36 cellular contexts compared by ENCODE assay signal in genomic region chr17:19410101-19410500, GRCh38. TPM values are rescaled to one million over a fixed set of nuclear protein-coding genes. Genes with fewer than 3 reads are reported as not detected.
DNase-seq lines count a peak whose midpoint lies in the region; ATAC-seq, FAIRE-seq and TF ChIP-seq lines count a peak whose summit lies in the region.
"Had no signal": no experiment of that assay in that cellular context is flagged by ENCODE, and none has a peak within 500 bp of the region (broad histone marks: within the 10 kb centered on the region; RNA-seq: fewer than 3 reads in every experiment).

No MANE protein-coding gene starts in this region.

- POLR2A ChIA-PET in HEK293 (lab: Yijun Ruan, JAX) = interaction anchor here (0.9 to 1.3 kb wide), 2 partner anchors 32 kb away, joined by 3 to 4 read pairs; partner anchors contain the start of gene MAPK7
- POLR2A ChIA-PET in H1 (lab: Charles Lee; ENCODE audit: partially characterized antibody) = interaction anchor here (0.9 to 1.9 kb wide), 5 partner anchors 10 to 49 kb away, joined by 3 to 5 read pairs (median 3); no protein-coding TSS in a partner anchor
- POLR2A ChIA-PET in activated CD4-positive, alpha-beta T cell treated with anti-CD3 and anti-CD28 coated beads for 36 hours (lab: Charles Lee) = no interaction called here
- POLR2A ChIA-PET in CD4-positive, alpha-beta T cell (lab: Charles Lee) = no interaction called here

- no peak for TF ChIP-seq POLR2A in H1 (IDR thresholded peaks at IDR 0.05; ENCODE audit: control extremely low read depth in 1 of 2, low read depth in 2 of 2, low read length in 2 of 2)

- H2AFZ ChIP-seq in H1 (ENCODE audit: low read length) = no peak overlapping the region

- peak overlapping the region in 2 of 3 experiments; percentile 23 to 54 for H3K27ac Mint-ChIP-seq in nephron
- no peak overlapping the region for H3K27ac Mint-ChIP-seq in activated CD4-positive, alpha-beta T cell treated with anti-CD3 and anti-CD28 coated beads for 36 hours
- no peak overlapping the region for H3K27ac Mint-ChIP-seq in CD4-positive, alpha-beta T cell
- H3K27ac Mint-ChIP-seq: activated CD4-positive, alpha-beta T cell treated with anti-CD3 and anti-CD28 coated beads, Interleukin-2, amount 10 ng/mL, durations not matched to agents 24 days and 14 days; activated naive CD8-positive, alpha-beta T cell; dendritic cell treated with granulocyte-macrophage colony-stimulating factor and Interleukin-4, amounts not matched to agents 40 ng/mL and 50 ng/mL, for 4 days; memory B cell had no signal

- H4K20me1 ChIP-seq in H1 (replicated peaks in 1 of 2; ENCODE audit: control insufficient read depth in 1 of 2, insufficient read depth in 2 of 2, low read length in 2 of 2) = peaks cover 0 to 1% of the 10 kb centered on the region in 2 experiments

- H3K4me1 ChIP-seq in HEK293 (ENCODE audit: control insufficient read depth, insufficient read depth, low read length) (no peaks in the 10 kb centered on the region), H1 (replicated peaks in 1 of 4; ENCODE audit: control insufficient read depth in 3 of 4, insufficient read depth in 4 of 4, low read length in 3 of 4) (peaks cover 0 to 13% (median 6%) of the 10 kb centered on the region in 4 experiments; a peak in 4 of 7 replicates)
- H3K4me1 ChIP-seq: Peyer's patch, psoas muscle, thyroid gland had no signal

- peaks cover 9% of the 10 kb centered on the region for H3K27me3 Mint-ChIP-seq in nephron (ENCODE audit: low read depth)
- H3K27me3 Mint-ChIP-seq in activated CD4-positive, alpha-beta T cell treated with anti-CD3 and anti-CD28 coated beads for 36 hours = no peaks in the 10 kb centered on the region
- H3K27me3 Mint-ChIP-seq in CD4-positive, alpha-beta T cell = no peaks in the 10 kb centered on the region
- H3K27me3 Mint-ChIP-seq: activated naive CD8-positive, alpha-beta T cell; CD4-positive, alpha-beta memory T cell had no signal

- ATAC-seq in activated CD4-positive, alpha-beta T cell treated with anti-CD3 and anti-CD28 coated beads for 36 hours = no peak
- ATAC-seq in HG02870 (IDR thresholded peaks at IDR 0.05; ENCODE audit: unreplicated experiment) = no peak
- ATAC-seq in CD4-positive, alpha-beta T cell (ENCODE audit: poor library complexity) = no peak
- ATAC-seq: HepG2 had no signal

- TF ChIP-seq RAD21 in H1 (IDR thresholded peaks at IDR 0.05 in 1 of 2, conservative IDR thresholded peaks at IDR 0.05 in 1 of 2; ENCODE audit: low read depth in 2 of 2, low read length in 2 of 2) = no peak

- TF ChIP-seq CTCF in HEK293 (tag by site-specific recombination; IDR thresholded peaks at IDR 0.05) (no peak), WERI-Rb-1 (IDR thresholded peaks at IDR 0.05; ENCODE audit: low read depth, low read length) (no peak), H1 (IDR thresholded peaks at IDR 0.05; ENCODE audit: control extremely low read depth in 1 of 3, insufficient read depth in 1 of 3, low read depth in 1 of 3, low read length in 3 of 3) (no peak), nephron (IDR thresholded peaks at IDR 0.05; ENCODE audit: unreplicated experiment in 3 of 3) (no peak)
- TF ChIP-seq CTCF in CD4-positive, alpha-beta T cell (IDR thresholded peaks at IDR 0.05) = no peak

- DNase-seq in WERI-Rb-1 = no peak
- no peak for DNase-seq in H1 (ENCODE audit: low read depth in 1 of 2, low spot score in 2 of 2)
- DNase-seq in AG20443 (ENCODE audit: low spot score) = no peak
- DNase-seq in activated CD4-positive, alpha-beta T cell treated with anti-CD3 and anti-CD28 coated beads for 36 hours = no peak
- no peak for DNase-seq in CD4-positive, alpha-beta T cell
- DNase-seq: activated CD4-positive, alpha-beta T cell treated with anti-CD3 and anti-CD28 coated beads, Interleukin-2, amount 10 ng/mL, durations not matched to agents 24 days and 14 days; activated CD8-positive, alpha-beta memory T cell treated with anti-CD3 and anti-CD28 coated beads for 24 hours; activated effector memory CD4-positive, alpha-beta T cell treated with anti-CD3 and anti-CD28 coated beads, Interleukin-2, amount 50 U/mL, for 16 hours; CD4-positive, alpha-beta memory T cell; central memory CD4-positive, alpha-beta T cell; DND-41; GF-D8; GOT3; left lung; NCI-H2107; NCI-H345; Peyer's patch; psoas muscle; SIG-M5; sigmoid colon; stimulated activated CD4-positive, alpha-beta T cell treated with anti-CD3 and anti-CD28 coated beads, Interleukin-4, amount 100 ng/mL, for 1 hour; SW 1271; T-helper 9 cell; thyroid gland; uterus had no signal

- no peak overlapping the region for H4K5ac ChIP-seq in H1 (ENCODE audit: insufficient read length, low read depth, low read length)

- H3K56ac ChIP-seq in H1 (replicated peaks; ENCODE audit: insufficient read length, low read depth, low read length) = peak overlapping the region; percentile 18

- H2BK15ac ChIP-seq in H1 (ENCODE audit: low read length) = peak overlapping the region; percentile 40; the same call in 1 of the 2 replicates

- H3K23ac ChIP-seq in H1 (ENCODE audit: insufficient read length) = no peak overlapping the region

- H3K36me3 ChIP-seq in HEK293 (ENCODE audit: control insufficient read depth in 2 of 2, insufficient read depth in 1 of 2, low read length in 2 of 2) (no peaks in the 10 kb centered on the region), WERI-Rb-1 (no peaks in the 10 kb centered on the region), H1 (ENCODE audit: control insufficient read depth in 2 of 4, insufficient read depth in 4 of 4, low read length in 3 of 4) (no peaks in the 10 kb centered on the region)
- H3K36me3 ChIP-seq: gastroesophageal sphincter, left lung, Peyer's patch, thyroid gland, uterus had no signal

- H3K4ac ChIP-seq in H1 (replicated peaks; ENCODE audit: insufficient read length, low read depth, low read length) = peak overlapping the region; percentile 39

- CTCF ChIA-PET in HEK293 (lab: Yijun Ruan, JAX) = interaction anchor here (1.3 kb wide), 1 partner anchor 38 kb away, joined by 5 read pairs; no protein-coding TSS in a partner anchor
- CTCF ChIA-PET in H1 (lab: Charles Lee; ENCODE audit: partially characterized antibody) = interaction anchor here (0.9 to 3.5 kb wide), 8 partner anchors 12 to 356 kb away, joined by 3 to 10 read pairs (median 6); partner anchors contain the start of genes B9D1 and MAPK7
- CTCF ChIA-PET in activated CD4-positive, alpha-beta T cell treated with anti-CD3 and anti-CD28 coated beads for 36 hours (lab: Charles Lee) = no interaction called here
- CTCF ChIA-PET in CD4-positive, alpha-beta T cell (lab: Charles Lee) = no interaction called here

- H3K9ac ChIP-seq in H1 (replicated peaks in 1 of 4; ENCODE audit: extremely low read depth in 1 of 4, low read depth in 3 of 4, low read length in 3 of 4) = no peak overlapping the region

- H3K4me2 ChIP-seq in H1 (ENCODE audit: insufficient read depth in 1 of 2, low read depth in 2 of 2, low read length in 2 of 2) = no peak overlapping the region

- H3K4me3 Mint-ChIP-seq in nephron = peak overlapping the region in 1 of 3 experiments; percentile 2
- H3K4me3 Mint-ChIP-seq in activated CD4-positive, alpha-beta T cell treated with anti-CD3 and anti-CD28 coated beads for 36 hours = no peak overlapping the region
- H3K4me3 Mint-ChIP-seq in CD4-positive, alpha-beta T cell = no peak overlapping the region
- H3K4me3 Mint-ChIP-seq: activated CD4-positive, alpha-beta T cell treated with anti-CD3 and anti-CD28 coated beads, Interleukin-2, amount 10 ng/mL, durations not matched to agents 24 days and 14 days; activated naive CD8-positive, alpha-beta T cell; dendritic cell treated with granulocyte-macrophage colony-stimulating factor and Interleukin-4, amounts not matched to agents 40 ng/mL and 50 ng/mL, for 4 days; memory B cell had no signal

- no peaks in the 10 kb centered on the region for H3K9me3 ChIP-seq in HEK293 (ENCODE audit: control insufficient read depth, insufficient read depth, low read depth, low read length)
- H3K9me3 ChIP-seq in WERI-Rb-1 (ENCODE audit: severe bottlenecking) = no peaks in the 10 kb centered on the region
- no peaks in the 10 kb centered on the region for H3K9me3 ChIP-seq in H1 (ENCODE audit: insufficient read depth in 2 of 2, low read depth in 1 of 2, low read length in 1 of 2)
- no peaks in the 10 kb centered on the region for H3K9me3 ChIP-seq in CD4-positive, alpha-beta T cell (ENCODE audit: control insufficient read depth, low read length)
- H3K9me3 ChIP-seq: gastroesophageal sphincter, left lung, Peyer's patch, psoas muscle, sigmoid colon, thyroid gland, uterus had no signal

- H3K23me2 ChIP-seq in H1 (ENCODE audit: low read depth, low read length) = 0 out of 2 replicates have a peak, but pooled peaks cover 5% of the 10 kb centered on the region

- WGBS in H1 (ENCODE audit: extremely low coverage in 1 of 2, insufficient coverage in 1 of 2, insufficient read length in 1 of 2, insufficient replicate concordance in 2 of 2, low coverage in 1 of 2, low lambda C conversion rate in 2 of 2, missing lambda C conversion rate in 1 of 2), 2 experiments = 90% methylated on average over 7 of the region's 7 CpGs; no CpG with 5 or more reads in 1 of the 2 experiments

- no peak overlapping the region for H3K27ac ChIP-seq in HEK293 (ENCODE audit: extremely low read depth, low read depth, low read length)
- H3K27ac ChIP-seq in WERI-Rb-1 = 0 out of 2 replicates have a peak overlapping the region, but pooled peaks have one; percentile 26
- H3K27ac ChIP-seq in H1 (ENCODE audit: low read depth, low read length) = no peak overlapping the region
- H3K27ac ChIP-seq in CD4-positive, alpha-beta T cell (ENCODE audit: low read depth, low read length) = no peak overlapping the region
- H3K27ac ChIP-seq: left lung, Peyer's patch, psoas muscle, thyroid gland, uterus had no signal

- no peak for TF ChIP-seq EP300 in H1 (IDR thresholded peaks at IDR 0.05; ENCODE audit: borderline replicate concordance in 1 of 2, low read depth in 2 of 2, low read length in 2 of 2)

- no peak for FAIRE-seq in H1 (lab: Jason Lieb, UNC)
- FAIRE-seq: D721Med, endometrium, HepG2 had no signal

- peak overlapping the region; percentile 18; the same call in 1 of the 2 replicates for H2BK5ac ChIP-seq in H1 (ENCODE audit: low read depth, low read length)

- no peaks in the 10 kb centered on the region for H3K79me2 ChIP-seq in H1 (ENCODE audit: control insufficient read depth in 1 of 2, insufficient read depth in 2 of 2, low read length in 2 of 2)

- no peak overlapping the region for H2BK120ac ChIP-seq in H1 (replicated peaks; ENCODE audit: low read depth, low read length)

- H3K9me3 Mint-ChIP-seq in nephron = no peaks in the 10 kb centered on the region
- no peaks in the 10 kb centered on the region for H3K9me3 Mint-ChIP-seq in activated CD4-positive, alpha-beta T cell treated with anti-CD3 and anti-CD28 coated beads for 36 hours (ENCODE audit: low read depth)
- no peaks in the 10 kb centered on the region for H3K9me3 Mint-ChIP-seq in CD4-positive, alpha-beta T cell
- H3K9me3 Mint-ChIP-seq: activated CD4-positive, alpha-beta T cell treated with anti-CD3 and anti-CD28 coated beads, Interleukin-2, amount 10 ng/mL, durations not matched to agents 24 days and 14 days; CD4-positive, alpha-beta memory T cell; dendritic cell treated with granulocyte-macrophage colony-stimulating factor and Interleukin-4, amounts not matched to agents 40 ng/mL and 50 ng/mL, for 4 days; memory B cell had no signal

- H4K91ac ChIP-seq in H1 (replicated peaks; ENCODE audit: insufficient read length, low read length) = no peak overlapping the region

- H2BK20ac ChIP-seq in H1 (ENCODE audit: low read length) = 0 out of 2 replicates have a peak overlapping the region, but pooled peaks have one; percentile 23

- peak overlapping the region; percentile 23; the same call in 1 of the 2 replicates for H4K8ac ChIP-seq in H1 (ENCODE audit: extremely low read depth, insufficient read depth, low read length)

- H3K27me3 ChIP-seq in WERI-Rb-1 (ENCODE audit: insufficient read depth, low read depth, severe bottlenecking) (no peaks in the 10 kb centered on the region), H1 (replicated peaks in 1 of 4; ENCODE audit: control insufficient read depth in 3 of 4, extremely low read depth in 1 of 4, insufficient read depth in 3 of 4, low read length in 3 of 4) (peaks cover 0 to 4% (median 0%) of the 10 kb centered on the region in 4 experiments; a peak in 1 of 7 replicates)
- H3K27me3 ChIP-seq in CD4-positive, alpha-beta T cell (ENCODE audit: control insufficient read depth, insufficient read depth, low read length) = no peaks in the 10 kb centered on the region
- H3K27me3 ChIP-seq: gastroesophageal sphincter, Peyer's patch, sigmoid colon, thyroid gland, uterus had no signal

- H3K79me1 ChIP-seq in H1 (ENCODE audit: low read depth, low read length) = no peaks in the 10 kb centered on the region

- peak overlapping the region; percentile 62; the same call in 1 of the 2 replicates for H2BK12ac ChIP-seq in H1 (ENCODE audit: low read depth, low read length)

- intact Hi-C loops in activated CD4-positive, alpha-beta T cell treated with anti-CD3 and anti-CD28 coated beads for 36 hours (cut with DNase I, micrococcal nuclease) = no loop called here
- intact Hi-C loops in CD4-positive, alpha-beta T cell (cut with DNase I, micrococcal nuclease) = no loop called here

- H2AK5ac ChIP-seq in H1 (ENCODE audit: low read depth, low read length) = no peak overlapping the region; the same call in 1 of the 2 replicates

- H3K14ac ChIP-seq in H1 (ENCODE audit: insufficient read length) = no peak overlapping the region

- peaks cover 20% of the 10 kb centered on the region for H3K4me1 Mint-ChIP-seq in nephron
- H3K4me1 Mint-ChIP-seq in activated CD4-positive, alpha-beta T cell treated with anti-CD3 and anti-CD28 coated beads for 36 hours = no peaks in the 10 kb centered on the region
- no peaks in the 10 kb centered on the region for H3K4me1 Mint-ChIP-seq in CD4-positive, alpha-beta T cell (ENCODE audit: low read depth)
- H3K4me1 Mint-ChIP-seq: activated CD4-positive, alpha-beta T cell treated with anti-CD3 and anti-CD28 coated beads, Interleukin-2, amount 10 ng/mL, durations not matched to agents 24 days and 14 days; CD4-positive, alpha-beta memory T cell; memory B cell had no signal

- H3K36me3 Mint-ChIP-seq in nephron (ENCODE audit: low read depth) = no peaks in the 10 kb centered on the region
- H3K36me3 Mint-ChIP-seq in activated CD4-positive, alpha-beta T cell treated with anti-CD3 and anti-CD28 coated beads for 36 hours (ENCODE audit: low read depth) = no peaks in the 10 kb centered on the region
- no peaks in the 10 kb centered on the region for H3K36me3 Mint-ChIP-seq in CD4-positive, alpha-beta T cell (ENCODE audit: low read depth)
- H3K36me3 Mint-ChIP-seq: activated naive CD8-positive, alpha-beta T cell; CD4-positive, alpha-beta memory T cell; memory B cell had no signal

- no peak overlapping the region for H3K4me3 ChIP-seq in HEK293 (ENCODE audit: low read depth, low read length)
- no peak overlapping the region for H3K4me3 ChIP-seq in WERI-Rb-1 (ENCODE audit: low read depth, low read length)
- H3K4me3 ChIP-seq in H1 (ENCODE audit: extremely low read depth in 1 of 4, insufficient read depth in 2 of 4, low read depth in 3 of 4, low read length in 4 of 4) = no peak overlapping the region
- H3K4me3 ChIP-seq: left lung, psoas muscle, thyroid gland, uterus had no signal

- H3K18ac ChIP-seq in H1 (ENCODE audit: extremely low read depth, low read length) = no peak overlapping the region; the same call in 1 of the 2 replicates

RNA-seq across cellular contexts. Expression of gene RNF112, which starts 0.9 kb away (rescaled TPM):
- 2.2 and 2.3 TPM in 2 replicates for total RNA-seq in H1 (2021; fragmentation: NEBNext Ultra II Directional; extraction: Animal tissue kit (Norgen Biotek cat#: 25700))
- polyA plus RNA-seq in H1 (2011; rRNA removed) = 1.1 and 1.7 TPM in 2 replicates
- polyA plus RNA-seq in H1 (2011; cell fraction: cytosol; rRNA removed) = 1.7 TPM
- 8.6 TPM for polyA plus RNA-seq in H1 (2011; cell fraction: nucleus; rRNA removed)
- 1.4 to 3.8 TPM (median 2.5 TPM) in 4 replicates for polyA plus RNA-seq in H1 (2012, experiment 1 of 2)
- polyA plus RNA-seq in H1 (2012, experiment 2 of 2) = 0.79 TPM
- polyA plus RNA-seq in H1 (2013, experiment 1 of 2) = 0.85 TPM
- 0.90 TPM for polyA plus RNA-seq in H1 (2013, experiment 2 of 2)
- polyA minus RNA-seq in H1 (2011; rRNA and poly(A)+ RNA removed) = 0.68 and 0.98 TPM in 2 replicates
- polyA minus RNA-seq in H1 (2011; cell fraction: cytosol; rRNA and poly(A)+ RNA removed) = 4.6 TPM
- polyA minus RNA-seq in H1 (2011; cell fraction: nucleus; rRNA and poly(A)+ RNA removed) = 1.6 TPM
- total RNA-seq in activated CD4-positive, alpha-beta T cell treated with anti-CD3 and anti-CD28 coated beads for 36 hours = under 1 TPM; 0.26 to 0.55 TPM
- total RNA-seq in CD4-positive, alpha-beta T cell = 1 to 10 TPM; 1.4 to 1.5 TPM
- total RNA-seq: HepG2, LHCN-M2 had no signal

RNA-seq across cellular contexts. Expression of gene MFAP4, which starts 23.1 kb away (rescaled TPM):
- total RNA-seq in H1 (2021; fragmentation: NEBNext Ultra II Directional; extraction: Animal tissue kit (Norgen Biotek cat#: 25700)) = 3.6 and 3.8 TPM in 2 replicates
- polyA plus RNA-seq in H1 (2011; rRNA removed) = 3.1 and 8.1 TPM in 2 replicates
- polyA plus RNA-seq in H1 (2011; cell fraction: cytosol; rRNA removed) = 3.4 TPM
- 9.6 TPM for polyA plus RNA-seq in H1 (2011; cell fraction: nucleus; rRNA removed)
- 3.4 to 5.8 TPM (median 4.6 TPM) in 4 replicates for polyA plus RNA-seq in H1 (2012, experiment 1 of 2)
- 5.5 TPM for polyA plus RNA-seq in H1 (2012, experiment 2 of 2)
- polyA plus RNA-seq in H1 (2013, experiment 1 of 2) = 6.5 TPM
- polyA plus RNA-seq in H1 (2013, experiment 2 of 2) = 8.6 TPM
- polyA minus RNA-seq in H1 (2011; rRNA and poly(A)+ RNA removed) = 1.9 and 4.1 TPM in 2 replicates
- 3.8 TPM for polyA minus RNA-seq in H1 (2011; cell fraction: cytosol; rRNA and poly(A)+ RNA removed)
- polyA minus RNA-seq in H1 (2011; cell fraction: nucleus; rRNA and poly(A)+ RNA removed) = 2.5 TPM
- total RNA-seq in activated CD4-positive, alpha-beta T cell treated with anti-CD3 and anti-CD28 coated beads for 36 hours = not detected
- total RNA-seq in CD4-positive, alpha-beta T cell = not detected
- total RNA-seq: activated CD4-positive, alpha-beta T cell treated with anti-CD3 and anti-CD28 coated beads, Interleukin-2, amount 10 ng/mL, durations not matched to agents 24 days and 14 days; CD4-positive, alpha-beta memory T cell; HepG2 had no signal
- polyA plus RNA-seq: CD4-positive, alpha-beta memory T cell had no signal

RNA-seq across cellular contexts. Expression of gene MAPK7, which starts 31.8 kb away (rescaled TPM):
- 28.1 and 33.8 TPM in 2 replicates for total RNA-seq in H1 (2021; fragmentation: NEBNext Ultra II Directional; extraction: Animal tissue kit (Norgen Biotek cat#: 25700))
- 15.2 and 31.3 TPM in 2 replicates for polyA plus RNA-seq in H1 (2011; rRNA removed)
- polyA plus RNA-seq in H1 (2011; cell fraction: cytosol; rRNA removed) = 14.1 TPM
- polyA plus RNA-seq in H1 (2011; cell fraction: nucleus; rRNA removed) = 49.4 TPM
- polyA plus RNA-seq in H1 (2012, experiment 1 of 2) = 20.3 to 30.7 TPM (median 27.8 TPM) in 4 replicates
- polyA plus RNA-seq in H1 (2012, experiment 2 of 2) = 32.4 TPM
- 23.0 TPM for polyA plus RNA-seq in H1 (2013, experiment 1 of 2)
- 21.6 TPM for polyA plus RNA-seq in H1 (2013, experiment 2 of 2)
- polyA minus RNA-seq in H1 (2011; rRNA and poly(A)+ RNA removed) = 51.2 and 56.3 TPM in 2 replicates
- polyA minus RNA-seq in H1 (2011; cell fraction: cytosol; rRNA and poly(A)+ RNA removed) = 21.0 TPM
- 57.7 TPM for polyA minus RNA-seq in H1 (2011; cell fraction: nucleus; rRNA and poly(A)+ RNA removed)
- 10 to 100 TPM; 19.0 to 20.8 TPM for total RNA-seq in activated CD4-positive, alpha-beta T cell treated with anti-CD3 and anti-CD28 coated beads for 36 hours
- total RNA-seq in CD4-positive, alpha-beta T cell = 10 to 100 TPM; 15.2 to 17.3 TPM

RNA-seq across cellular contexts. Expression of gene B9D1, which starts 47.6 kb away (rescaled TPM):
- total RNA-seq in H1 (2021; fragmentation: NEBNext Ultra II Directional; extraction: Animal tissue kit (Norgen Biotek cat#: 25700)) = 24.6 and 25.4 TPM in 2 replicates
- polyA plus RNA-seq in H1 (2011; rRNA removed) = 65.7 and 74.8 TPM in 2 replicates
- 69.9 TPM for polyA plus RNA-seq in H1 (2011; cell fraction: cytosol; rRNA removed)
- polyA plus RNA-seq in H1 (2011; cell fraction: nucleus; rRNA removed) = 99.2 TPM
- polyA plus RNA-seq in H1 (2012, experiment 1 of 2) = 26.4 to 39.5 TPM (median 32.7 TPM) in 4 replicates
- 41.1 TPM for polyA plus RNA-seq in H1 (2012, experiment 2 of 2)
- polyA plus RNA-seq in H1 (2013, experiment 1 of 2) = 27.1 TPM
- 26.2 TPM for polyA plus RNA-seq in H1 (2013, experiment 2 of 2)
- 28.7 and 41.3 TPM in 2 replicates for polyA minus RNA-seq in H1 (2011; rRNA and poly(A)+ RNA removed)
- 35.0 TPM for polyA minus RNA-seq in H1 (2011; cell fraction: cytosol; rRNA and poly(A)+ RNA removed)
- 35.7 TPM for polyA minus RNA-seq in H1 (2011; cell fraction: nucleus; rRNA and poly(A)+ RNA removed)
- total RNA-seq in activated CD4-positive, alpha-beta T cell treated with anti-CD3 and anti-CD28 coated beads for 36 hours = 1 to 10 TPM; 7.4 to 7.8 TPM
- under 1 TPM; 0.66 to 0.73 TPM for total RNA-seq in CD4-positive, alpha-beta T cell

Comparison
In these comparisons a context has a peak if more than half of its experiments do, and no peak if none do; other contexts are left out.
1. H3K27ac Mint-ChIP-seq: peak in nephron (2 of 3); none in activated CD4-positive, alpha-beta T cell treated with anti-CD3 and anti-CD28 coated beads for 36 hours (single experiment) and CD4-positive, alpha-beta T cell (single experiment).
2. CTCF ChIA-PET loops: an anchor here in HEK293 (1.3 kb wide) and H1 (0.9 to 3.5 kb wide); none called in activated CD4-positive, alpha-beta T cell treated with anti-CD3 and anti-CD28 coated beads for 36 hours and CD4-positive, alpha-beta T cell.
3. POLR2A ChIA-PET loops: an anchor here in HEK293 (0.9 to 1.3 kb wide) and H1 (0.9 to 1.9 kb wide); none called in activated CD4-positive, alpha-beta T cell treated with anti-CD3 and anti-CD28 coated beads for 36 hours and CD4-positive, alpha-beta T cell.